33 cellular contexts compared by ENCODE assay signal in genomic region chr19:29562299-29563297, GRCh38. TPM values are rescaled to one million over a fixed set of nuclear protein-coding genes. Genes with fewer than 3 reads are reported as not detected.
DNase-seq lines count a peak whose midpoint lies in the region; ATAC-seq, FAIRE-seq and TF ChIP-seq lines count a peak whose summit lies in the region.
"Had no signal": no experiment of that assay in that cellular context is flagged by ENCODE, and none has a peak within 500 bp of the region (broad histone marks: within the 10 kb centered on the region; RNA-seq: fewer than 3 reads in every experiment).

No MANE protein-coding gene starts in this region.

- no peaks in the 10 kb centered on the region for H3K27me3 ChIP-seq in H1 (replicated peaks in 1 of 4; ENCODE audit: control insufficient read depth in 3 of 4, extremely low read depth in 1 of 4, insufficient read depth in 3 of 4, low read length in 3 of 4)
- H3K27me3 ChIP-seq: BE2C had no signal

- H3K23me2 ChIP-seq in H1 (ENCODE audit: low read depth, low read length) = no peaks in the 10 kb centered on the region

- H2AFZ ChIP-seq in H1 (ENCODE audit: low read length) = no peak overlapping the region
- H2AFZ ChIP-seq: GM23248, PC-9 had no signal

- H3K14ac ChIP-seq in H1 (ENCODE audit: insufficient read length) = no peak overlapping the region

- no peak overlapping the region for H2BK20ac ChIP-seq in H1 (ENCODE audit: low read length)

- intact Hi-C loops in mucosa of descending colon (cut with DNase I, micrococcal nuclease) = no loop called here

- no peak overlapping the region for H3K4me2 ChIP-seq in H1 (ENCODE audit: insufficient read depth in 1 of 2, low read depth in 2 of 2, low read length in 2 of 2)
- H3K4me2 ChIP-seq: PC-9 had no signal

- H3K9me3 ChIP-seq in H1 (ENCODE audit: insufficient read depth in 2 of 2, low read depth in 1 of 2, low read length in 1 of 2) = peaks cover 4 to 13% of the 10 kb centered on the region in 2 experiments; a peak in 2 of 4 replicates
- peaks cover 16% of the 10 kb centered on the region for H3K9me3 ChIP-seq in mucosa of descending colon
- H3K9me3 ChIP-seq: BE2C had no signal

- H3K79me2 ChIP-seq in H1 (ENCODE audit: control insufficient read depth in 1 of 2, insufficient read depth in 2 of 2, low read length in 2 of 2) = no peaks in the 10 kb centered on the region

- no peak overlapping the region for H2BK12ac ChIP-seq in H1 (ENCODE audit: low read depth, low read length)

- no peak overlapping the region for H3K4ac ChIP-seq in H1 (replicated peaks; ENCODE audit: insufficient read length, low read depth, low read length)

- no peaks in the 10 kb centered on the region for H3K36me3 ChIP-seq in H1 (ENCODE audit: control insufficient read depth in 2 of 4, insufficient read depth in 4 of 4, low read length in 3 of 4)
- H3K36me3 ChIP-seq in mucosa of descending colon (ENCODE audit: low read depth) = no peaks in the 10 kb centered on the region
- H3K36me3 ChIP-seq: BE2C had no signal

- H3K56ac ChIP-seq in H1 (replicated peaks; ENCODE audit: insufficient read length, low read depth, low read length) = no peak overlapping the region

- no peak for TF ChIP-seq POLR2A in H1 (IDR thresholded peaks at IDR 0.05; ENCODE audit: control extremely low read depth in 1 of 2, low read depth in 2 of 2, low read length in 2 of 2)

- no peak overlapping the region for H4K5ac ChIP-seq in H1 (ENCODE audit: insufficient read length, low read depth, low read length)

- no peak for TF ChIP-seq EP300 in H1 (IDR thresholded peaks at IDR 0.05; ENCODE audit: borderline replicate concordance in 1 of 2, low read depth in 2 of 2, low read length in 2 of 2)

- no peak overlapping the region for H3K18ac ChIP-seq in H1 (ENCODE audit: extremely low read depth, low read length)

- TF ChIP-seq CTCF in H1 (IDR thresholded peaks at IDR 0.05; ENCODE audit: control extremely low read depth in 1 of 3, insufficient read depth in 1 of 3, low read depth in 1 of 3, low read length in 3 of 3) = no peak
- TF ChIP-seq CTCF in mucosa of descending colon (IDR thresholded peaks at IDR 0.05) = no peak

- H2AK5ac ChIP-seq in H1 (ENCODE audit: low read depth, low read length) = no peak overlapping the region

- POLR2A ChIA-PET in H1 (lab: Charles Lee; ENCODE audit: partially characterized antibody) = no interaction called here

- H4K91ac ChIP-seq in H1 (replicated peaks; ENCODE audit: insufficient read length, low read length) = no peak overlapping the region

- 78% methylated on average over 16 of the region's 16 CpGs; no CpG with 5 or more reads in 1 of the 2 experiments for WGBS in H1 (ENCODE audit: extremely low coverage in 1 of 2, insufficient coverage in 1 of 2, insufficient read length in 1 of 2, insufficient replicate concordance in 2 of 2, low coverage in 1 of 2, low lambda C conversion rate in 2 of 2, missing lambda C conversion rate in 1 of 2), 2 experiments

- no peak for ATAC-seq in GM19324 (IDR thresholded peaks at IDR 0.05; ENCODE audit: low FRiP score, unreplicated experiment)
- ATAC-seq in mucosa of descending colon = no peak

- H3K4me3 ChIP-seq in H1 (ENCODE audit: extremely low read depth in 1 of 4, insufficient read depth in 2 of 4, low read depth in 3 of 4, low read length in 4 of 4) = no peak overlapping the region
- H3K4me3 ChIP-seq in mucosa of descending colon = no peak overlapping the region
- H3K4me3 ChIP-seq: GM23248, PC-9 had no signal

- H3K23ac ChIP-seq in H1 (ENCODE audit: insufficient read length) = no peak overlapping the region

- no peak for TF ChIP-seq RAD21 in H1 (IDR thresholded peaks at IDR 0.05 in 1 of 2, conservative IDR thresholded peaks at IDR 0.05 in 1 of 2; ENCODE audit: low read depth in 2 of 2, low read length in 2 of 2)

- H3K4me1 ChIP-seq in H1 (replicated peaks in 1 of 4; ENCODE audit: control insufficient read depth in 3 of 4, insufficient read depth in 4 of 4, low read length in 3 of 4) (peaks cover 0 to 5% (median 0%) of the 10 kb centered on the region in 4 experiments; a peak in 2 of 7 replicates), mucosa of descending colon (ENCODE audit: low read depth) (no peaks in the 10 kb centered on the region)
- H3K4me1 ChIP-seq: BE2C had no signal

- peaks cover 0 to 4% of the 10 kb centered on the region in 2 experiments for H4K20me1 ChIP-seq in H1 (replicated peaks in 1 of 2; ENCODE audit: control insufficient read depth in 1 of 2, insufficient read depth in 2 of 2, low read length in 2 of 2)

- peak; percentile 46 for DNase-seq in activated CD8-positive, alpha-beta memory T cell treated with anti-CD3 and anti-CD28 coated beads for 24 hours
- DNase-seq in activated CD8-positive, alpha-beta memory T cell treated with anti-CD3 and anti-CD28 coated beads, Interleukin-2, amount 50 U/mL, for 4 hours = no peak
- DNase-seq in H1 (ENCODE audit: low read depth in 1 of 2, low spot score in 2 of 2) = peak in 1 of 2 experiments; percentile 33
- DNase-seq in mesenteric fat pad (ENCODE audit: low spot score) = peak; percentile 51
- DNase-seq in urothelium cell line (ENCODE audit: low spot score) = no peak
- DNase-seq in substantia nigra (lab: John Stamatoyannopoulos, UW) = no peak
- DNase-seq in mucosa of descending colon = no peak
- DNase-seq: ACHN; BE2C; Calu3; CD8-positive, alpha-beta memory T cell; DND-41; GM23248; H9; HFFc6; Karpas-422; NCI-H1092; NCI-H1417 treated with DMSO at 0.1 percent for 48 hours; NCI-H1694 treated with DMSO at 0.1 percent for 48 hours; NCI-H2081; NCI-H2227 treated with DMSO at 0.1 percent for 48 hours; NCI-H526 treated with DMSO at 0.1 percent for 48 hours; PC-9; RPMI8226; SHP77 treated with DMSO at 0.1 percent for 48 hours had no signal

- FAIRE-seq in H1 (lab: Jason Lieb, UNC) (no peak), urothelium cell line (lab: Jason Lieb, UNC) (peak; percentile 74)
- FAIRE-seq: GM12892, GM19239, HepG2 had no signal

- no peaks in the 10 kb centered on the region for H3K79me1 ChIP-seq in H1 (ENCODE audit: low read depth, low read length)

- H3K27ac ChIP-seq in H1 (ENCODE audit: low read depth, low read length) (no peak overlapping the region), substantia nigra (ENCODE audit: low read depth, low read length, poor library complexity, severe bottlenecking) (no peak overlapping the region)
- H3K27ac ChIP-seq: 22Rv1, GM23248, PC-9 had no signal

- CTCF ChIA-PET in H1 (lab: Charles Lee; ENCODE audit: partially characterized antibody) = interaction anchor here (0.7 to 1.8 kb wide), 6 partner anchors 9 to 1140 kb away, joined by 3 to 5 read pairs (median 4); no protein-coding TSS in a partner anchor

- no peak overlapping the region for H2BK5ac ChIP-seq in H1 (ENCODE audit: low read depth, low read length)

- H2BK15ac ChIP-seq in H1 (ENCODE audit: low read length) = no peak overlapping the region

- H4K8ac ChIP-seq in H1 (ENCODE audit: extremely low read depth, insufficient read depth, low read length) = peak overlapping the region; percentile 51

- no peak overlapping the region for H3K9ac ChIP-seq in H1 (replicated peaks in 1 of 4; ENCODE audit: extremely low read depth in 1 of 4, low read depth in 3 of 4, low read length in 3 of 4)
- H3K9ac ChIP-seq: GM23248 had no signal

- no peak overlapping the region for H2BK120ac ChIP-seq in H1 (replicated peaks; ENCODE audit: low read depth, low read length)

TF ChIP-seq in H1, 55 proteins besides CTCF, POLR2A, EP300 and RAD21 (continues in another document):
- no peak for TF ChIP-seq HDAC6 (IDR thresholded peaks at IDR 0.05; ENCODE audit: low read depth, low read length)
- no peak for TF ChIP-seq RFX5 (IDR thresholded peaks at IDR 0.05; ENCODE audit: borderline replicate concordance, low read depth, low read length)
- no peak for TF ChIP-seq CEBPB (IDR thresholded peaks at IDR 0.05; ENCODE audit: low read depth, low read length)
- no peak for TF ChIP-seq MAX (IDR thresholded peaks at IDR 0.05)
- TF ChIP-seq SP1 (IDR thresholded peaks at IDR 0.05; ENCODE audit: low read depth, low read length) = no peak
- TF ChIP-seq ATF2 (IDR thresholded peaks at IDR 0.05; ENCODE audit: low read length) = no peak

RNA-seq across cellular contexts. Expression of gene VSTM2B, which starts 36.8 kb away (rescaled TPM):
- total RNA-seq in H1 (2021; fragmentation: NEBNext Ultra II Directional; extraction: Animal tissue kit (Norgen Biotek cat#: 25700)) = 1.2 and 1.5 TPM in 2 replicates
- 0.82 and 1.6 TPM in 2 replicates for polyA plus RNA-seq in H1 (2011; rRNA removed)
- 1.6 TPM for polyA plus RNA-seq in H1 (2011; cell fraction: cytosol; rRNA removed)
- 0.84 TPM for polyA plus RNA-seq in H1 (2011; cell fraction: nucleus; rRNA removed)
- polyA plus RNA-seq in H1 (2012, experiment 1 of 2) = 0.23 to 0.97 TPM (median 0.69 TPM) in 4 replicates
- polyA plus RNA-seq in H1 (2012, experiment 2 of 2) = 0.34 TPM
- 0.67 TPM for polyA plus RNA-seq in H1 (2013, experiment 1 of 2)
- 0.55 TPM for polyA plus RNA-seq in H1 (2013, experiment 2 of 2)
- not detected in 2 replicates for polyA minus RNA-seq in H1 (2011; rRNA and poly(A)+ RNA removed)
- 1.0 TPM for polyA minus RNA-seq in H1 (2011; cell fraction: cytosol; rRNA and poly(A)+ RNA removed)
- 0.80 TPM for polyA minus RNA-seq in H1 (2011; cell fraction: nucleus; rRNA and poly(A)+ RNA removed)
- total RNA-seq in mesenteric fat pad = not detected
- under 1 TPM in 1 of 3 donors, not detected in 2; 0.32 TPM for total RNA-seq in mucosa of descending colon
- total RNA-seq: Calu3; CD8-positive, alpha-beta memory T cell; GM23248; HepG2; HFFc6; HT1080; NCI-H460; PC-9 had no signal
- polyA plus RNA-seq: CD14-positive monocyte; CD8-positive, alpha-beta memory T cell; GM23248; HepG2 had no signal

RNA-seq across cellular contexts. Expression of gene POP4, which starts 43.5 kb away (rescaled TPM):
- 38.0 and 41.5 TPM in 2 replicates for total RNA-seq in H1 (2021; fragmentation: NEBNext Ultra II Directional; extraction: Animal tissue kit (Norgen Biotek cat#: 25700))
- polyA plus RNA-seq in H1 (2011; rRNA removed) = 22.8 and 29.1 TPM in 2 replicates
- 36.0 TPM for polyA plus RNA-seq in H1 (2011; cell fraction: cytosol; rRNA removed)
- 35.2 TPM for polyA plus RNA-seq in H1 (2011; cell fraction: nucleus; rRNA removed)
- polyA plus RNA-seq in H1 (2012, experiment 1 of 2) = 28.3 to 36.0 TPM (median 33.8 TPM) in 4 replicates
- polyA plus RNA-seq in H1 (2012, experiment 2 of 2) = 21.5 TPM
- 49.0 TPM for polyA plus RNA-seq in H1 (2013, experiment 1 of 2)
- polyA plus RNA-seq in H1 (2013, experiment 2 of 2) = 48.9 TPM
- 25.6 and 43.4 TPM in 2 replicates for polyA minus RNA-seq in H1 (2011; rRNA and poly(A)+ RNA removed)
- polyA minus RNA-seq in H1 (2011; cell fraction: cytosol; rRNA and poly(A)+ RNA removed) = 21.2 TPM
- polyA minus RNA-seq in H1 (2011; cell fraction: nucleus; rRNA and poly(A)+ RNA removed) = 48.4 TPM
- 57.4 TPM for total RNA-seq in mesenteric fat pad
- total RNA-seq in mucosa of descending colon = 10 to 100 TPM; 53.1 to 67.1 (median 65.6) TPM

Comparison
In these comparisons a context has a peak if more than half of its experiments do, and no peak if none do; other contexts are left out.
1. DNase-seq: peak in activated CD8-positive, alpha-beta memory T cell treated with anti-CD3 and anti-CD28 coated beads for 24 hours (single experiment) and mesenteric fat pad (single experiment); none in activated CD8-positive, alpha-beta memory T cell treated with anti-CD3 and anti-CD28 coated beads, Interleukin-2, amount 50 U/mL, for 4 hours (single experiment), urothelium cell line (single experiment), substantia nigra (0 of 49) and mucosa of descending colon (0 of 3).